In the genomic region with DNA sequence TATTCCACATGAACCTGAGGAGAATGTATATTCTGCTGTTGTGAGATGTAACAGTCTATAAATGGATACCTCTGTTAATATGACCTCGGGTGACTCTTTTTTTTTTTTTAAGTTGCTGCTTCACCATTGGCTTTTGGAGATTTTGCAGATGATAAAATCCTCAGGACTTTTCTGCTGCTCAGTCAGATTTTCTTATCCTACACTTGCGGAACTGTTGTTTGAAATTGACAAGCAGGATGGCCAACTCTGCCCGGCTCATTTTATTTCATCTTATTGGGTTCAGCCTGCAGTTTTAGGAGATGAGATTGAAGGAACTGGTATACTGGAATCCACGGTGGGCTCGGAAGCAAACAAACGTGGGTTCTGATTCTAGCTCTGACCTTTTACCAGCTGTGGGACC, we compare ENCODE assay signal across 19 cellular contexts. TPM values are rescaled to one million over a fixed set of nuclear protein-coding genes. Genes with fewer than 3 reads are reported as not detected.
DNase-seq lines count a peak whose midpoint lies in the region; ATAC-seq and TF ChIP-seq lines count a peak whose summit lies in the region.
"Had no signal": no experiment of that assay in that cellular context is flagged by ENCODE, and none has a peak within 500 bp of the region (broad histone marks: within the 10 kb centered on the region; RNA-seq: fewer than 3 reads in every experiment).

No MANE protein-coding gene starts in this region.

- TF ChIP-seq POLR2A in breast epithelium (IDR thresholded peaks at IDR 0.05) = no peak
- TF ChIP-seq POLR2A in uterus (IDR thresholded peaks at IDR 0.05) = no peak

- no TSS peak for BruUV-seq in MCF 10A (replicated peaks; lab: Mats Ljungman, UMichigan)

- H3K36me3 ChIP-seq in breast epithelium (no peaks in the 10 kb centered on the region), uterus (no peaks in the 10 kb centered on the region)
- H3K36me3 ChIP-seq: ovary had no signal

- H3K4me1 ChIP-seq in breast epithelium = no peaks in the 10 kb centered on the region
- peaks cover 9 to 24% of the 10 kb centered on the region in 2 donors for H3K4me1 ChIP-seq in uterus
- H3K4me1 ChIP-seq: Caco-2 had no signal

- ATAC-seq in central memory CD8-positive, alpha-beta T cell (replicated peaks; ENCODE audit: extremely low read depth, poor library complexity, severe bottlenecking) = no peak
- ATAC-seq in GM18868 (IDR thresholded peaks at IDR 0.05; ENCODE audit: unreplicated experiment) = no peak
- ATAC-seq in GM18519 (IDR thresholded peaks at IDR 0.05; ENCODE audit: low FRiP score, unreplicated experiment) = no peak

- TF ChIP-seq CTCF in breast epithelium (IDR thresholded peaks at IDR 0.05) = no peak
- TF ChIP-seq CTCF in MCF 10A (IDR thresholded peaks at IDR 0.05; ENCODE audit: unreplicated experiment) = no peak
- no peak for TF ChIP-seq CTCF in neural crest cell (conservative IDR thresholded peaks at IDR 0.05)
- no peak for TF ChIP-seq CTCF in uterus (IDR thresholded peaks at IDR 0.05)

- POLR2A ChIA-PET in MCF 10A (lab: Yijun Ruan, JAX) = interaction anchor here (1.2 kb wide), 1 partner anchor 10 kb away, joined by 5 read pairs; no protein-coding TSS in a partner anchor

- H3K27ac ChIP-seq in breast epithelium = peak overlapping the region; percentile 44 to 97
- peak overlapping the region; percentile 97 to 98 for H3K27ac ChIP-seq in uterus
- H3K27ac ChIP-seq: GM23248, hepatocyte, KMS-11, ovary, PC-9, SK-N-MC had no signal

- CTCF ChIA-PET in MCF 10A (lab: Yijun Ruan, JAX) = interaction anchor here (3.2 kb wide), 1 partner anchor 35 kb away, joined by 13 read pairs; no protein-coding TSS in a partner anchor

- H3K27ac Mint-ChIP-seq in MCF 10A (ENCODE audit: low read depth, unreplicated experiment) (no peak overlapping the region), neural crest cell (ENCODE audit: unreplicated experiment) (peak overlapping the region; percentile 32)
- peak overlapping the region; percentile 52 for H3K27ac Mint-ChIP-seq in central memory CD8-positive, alpha-beta T cell (ENCODE audit: low read depth)

- H3K4me1 Mint-ChIP-seq in MCF 10A (ENCODE audit: insufficient read depth, unreplicated experiment) (no peaks in the 10 kb centered on the region), neural crest cell (peaks cover 8% of the 10 kb centered on the region)
- peaks cover 42% of the 10 kb centered on the region for H3K4me1 Mint-ChIP-seq in central memory CD8-positive, alpha-beta T cell

- intact Hi-C loops in breast epithelium (cut with DNase I; ENCODE audit: low total_unique reads) (no loop called here), MCF 10A (cut with micrococcal nuclease) (no loop called here), uterus (cut with DNase I; ENCODE audit: low total_unique reads) (no loop called here)

- no peak overlapping the region for H3K4me3 ChIP-seq in breast epithelium
- no peak overlapping the region for H3K4me3 ChIP-seq in uterus
- H3K4me3 ChIP-seq: GM23248, hepatocyte, ovary, PC-9, SK-N-MC had no signal

- H3K36me3 Mint-ChIP-seq in MCF 10A (ENCODE audit: insufficient read depth, unreplicated experiment) = peaks cover 39% of the 10 kb centered on the region
- H3K36me3 Mint-ChIP-seq in central memory CD8-positive, alpha-beta T cell (ENCODE audit: insufficient read depth) = peaks cover 34% of the 10 kb centered on the region
- no peaks in the 10 kb centered on the region for H3K36me3 Mint-ChIP-seq in neural crest cell (ENCODE audit: low read depth)

- H3K27me3 Mint-ChIP-seq in MCF 10A (ENCODE audit: insufficient read depth, unreplicated experiment) (no peaks in the 10 kb centered on the region), neural crest cell (ENCODE audit: low read depth) (no peaks in the 10 kb centered on the region)
- H3K27me3 Mint-ChIP-seq in central memory CD8-positive, alpha-beta T cell = no peaks in the 10 kb centered on the region

- H3K9me3 Mint-ChIP-seq in MCF 10A (ENCODE audit: unreplicated experiment) (no peaks in the 10 kb centered on the region), neural crest cell (no peaks in the 10 kb centered on the region)
- H3K9me3 Mint-ChIP-seq in central memory CD8-positive, alpha-beta T cell = no peaks in the 10 kb centered on the region

- H3K27me3 ChIP-seq in breast epithelium (no peaks in the 10 kb centered on the region), uterus (no peaks in the 10 kb centered on the region)
- H3K27me3 ChIP-seq: hepatocyte, ovary had no signal

- H3K9me3 ChIP-seq in breast epithelium (no peaks in the 10 kb centered on the region), uterus (no peaks in the 10 kb centered on the region)
- H3K9me3 ChIP-seq: Caco-2, ovary had no signal

- DNase-seq in breast epithelium (ENCODE audit: low spot score in 2 of 2) (no peak), MCF 10A (ENCODE audit: unreplicated experiment) (no peak), neural crest cell (ENCODE audit: low read depth, low spot score) (no peak), uterus (no peak), islet precursor cell (no peak)
- no peak for DNase-seq in central memory CD8-positive, alpha-beta T cell (ENCODE audit: low spot score in 2 of 2)
- DNase-seq: activated gamma-delta T cell treated with Interleukin-2 at 50 U/mL for 16 hours, Caco-2, GM23248, kidney glomerular epithelial cell, NCI-H1092, ovary, small intestine had no signal

- no peak overlapping the region for H3K4me3 Mint-ChIP-seq in MCF 10A (ENCODE audit: unreplicated experiment)
- no peak overlapping the region for H3K4me3 Mint-ChIP-seq in central memory CD8-positive, alpha-beta T cell
- H3K4me3 Mint-ChIP-seq in neural crest cell = no peak overlapping the region

RNA-seq across cellular contexts. Expression of gene IL4R, which starts 19.3 kb away (rescaled TPM):
- total RNA-seq in breast epithelium = 10 to 100 TPM; 18.7 to 53.4 (median 51.8) TPM
- 50.4 and 51.9 TPM in 2 replicates for total RNA-seq in MCF 10A (2022)
- total RNA-seq in neural crest cell = 11.2 and 12.8 TPM in 2 replicates
- 100 to 1,000 TPM in 1 of 4 donors, 10 to 100 TPM in 2, 1 to 10 TPM in 1; 9.4 to 137 (median 45.4) TPM for total RNA-seq in uterus
